18 cellular contexts compared by ENCODE assay signal in the genomic region with DNA sequence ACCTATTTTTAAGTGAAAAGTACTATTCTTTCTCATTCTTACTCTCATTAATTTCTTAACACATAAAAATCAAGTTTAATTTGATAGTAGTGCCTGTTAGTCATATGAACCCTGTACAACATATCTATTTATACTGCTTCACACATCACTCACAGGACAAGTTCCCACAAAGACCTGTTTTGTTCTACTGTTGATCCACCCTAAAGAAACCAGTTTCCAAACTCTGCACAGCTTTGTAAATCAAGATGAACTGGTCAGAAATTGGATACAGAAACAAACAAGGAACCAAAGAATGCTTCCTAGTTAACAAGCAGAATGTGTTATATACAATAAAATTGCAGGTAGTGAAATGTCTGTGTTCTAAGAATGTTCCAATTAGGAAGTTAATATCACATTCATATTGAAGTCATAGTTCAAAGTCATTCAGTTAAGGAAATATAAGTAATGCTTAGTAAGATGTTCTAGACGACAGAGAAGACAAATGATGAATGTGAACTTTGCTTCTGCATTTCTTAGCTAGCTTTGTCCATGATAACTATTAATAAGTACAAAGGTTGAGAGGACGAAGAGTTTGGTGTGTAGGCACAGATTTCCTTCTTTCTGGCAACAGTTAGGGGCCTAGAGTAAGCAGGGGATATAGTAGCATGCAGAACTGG. TPM values are rescaled to one million over a fixed set of nuclear protein-coding genes. Genes with fewer than 3 reads are reported as not detected.
DNase-seq lines count a peak whose midpoint lies in the region; ATAC-seq, FAIRE-seq and TF ChIP-seq lines count a peak whose summit lies in the region.
"Had no signal": no experiment of that assay in that cellular context is flagged by ENCODE, and none has a peak within 500 bp of the region (broad histone marks: within the 10 kb centered on the region; RNA-seq: fewer than 3 reads in every experiment).

No MANE protein-coding gene starts in this region.

- ATAC-seq in HG03432 (IDR thresholded peaks at IDR 0.05; ENCODE audit: unreplicated experiment) = no peak

- H3K36me3 Mint-ChIP-seq in progenitor cell of endocrine pancreas (ENCODE audit: insufficient read depth) = peaks cover 3% of the 10 kb centered on the region

- peaks cover 4 to 70% (median 4%) of the 10 kb centered on the region in 3 donors for H3K4me1 ChIP-seq in esophagus squamous epithelium
- H3K4me1 ChIP-seq: Caco-2, uterus had no signal

- no peak overlapping the region for H3K4me3 Mint-ChIP-seq in progenitor cell of endocrine pancreas (ENCODE audit: low read depth)

- H3K27ac ChIP-seq in RWPE1 = no peak overlapping the region
- H3K27ac ChIP-seq in esophagus squamous epithelium = peak overlapping the region; percentile 35 to 84 (median 75)
- H3K27ac ChIP-seq: uterus had no signal

- H3K27me3 ChIP-seq in esophagus squamous epithelium = no peaks in the 10 kb centered on the region
- H3K27me3 ChIP-seq: uterus had no signal

- H3K4me3 ChIP-seq in esophagus squamous epithelium = no peak overlapping the region
- H3K4me3 ChIP-seq: uterus had no signal

- peaks cover 8% of the 10 kb centered on the region for H3K4me1 Mint-ChIP-seq in progenitor cell of endocrine pancreas (ENCODE audit: low read depth)

- H3K9me3 ChIP-seq in esophagus squamous epithelium = no peaks in the 10 kb centered on the region
- H3K9me3 ChIP-seq: Caco-2, uterus had no signal

- peaks cover 0 to 7% (median 0%) of the 10 kb centered on the region in 3 donors for H3K36me3 ChIP-seq in esophagus squamous epithelium
- H3K36me3 ChIP-seq: uterus had no signal

- H3K27me3 Mint-ChIP-seq in progenitor cell of endocrine pancreas = no peaks in the 10 kb centered on the region

- POLR2A ChIA-PET in RWPE1 (lab: Yijun Ruan, JAX; ENCODE audit: low non-redundant PET) = no interaction called here

- peak; percentile 25 for FAIRE-seq in D721Med (lab: Jason Lieb, UNC)
- FAIRE-seq: endometrium had no signal

- WGBS in esophagus squamous epithelium, 2 donors = 26% methylated on average over 2 of the region's 2 CpGs

- peak overlapping the region; percentile 73 for H3K27ac Mint-ChIP-seq in progenitor cell of endocrine pancreas

- DNase-seq in D721Med (ENCODE audit: insufficient read length, low spot score) (no peak), RWPE1 (ENCODE audit: low spot score) (peak; percentile 76), esophagus squamous epithelium (lab: John Stamatoyannopoulos, UW) (no peak), progenitor cell of endocrine pancreas (ENCODE audit: low spot score, unreplicated experiment) (no peak), NCI-H146 treated with DMSO at 0.1 percent for 48 hours (lab: John Stamatoyannopoulos, UW; ENCODE audit: unreplicated experiment) (no peak), GM20000 (ENCODE audit: low spot score) (no peak), CD1c-positive myeloid dendritic cell (ENCODE audit: extremely low spot score) (no peak)
- DNase-seq: ACHN; activated naive CD4-positive, alpha-beta T cell; Caco-2; GF-D8; NCI-H1694; NCI-H510A treated with DMSO at 0.1 percent for 48 hours; stimulated activated CD4-positive, alpha-beta T cell treated with anti-CD3 and anti-CD28 coated beads, Interleukin-2, amount 100 ng/mL, for 48 hours; SW 1271; uterus had no signal

- H3K9me3 Mint-ChIP-seq in progenitor cell of endocrine pancreas (ENCODE audit: low read depth) = no peaks in the 10 kb centered on the region

- TF ChIP-seq CTCF in D721Med (IDR thresholded peaks at IDR 0.05; ENCODE audit: insufficient read depth, missing control alignments) (no peak), RWPE1 (conservative IDR thresholded peaks at IDR 0.05; ENCODE audit: low read depth) (no peak), esophagus squamous epithelium (IDR thresholded peaks at IDR 0.05) (no peak), progenitor cell of endocrine pancreas (IDR thresholded peaks at IDR 0.05; ENCODE audit: unreplicated experiment) (no peak), GM20000 (IDR thresholded peaks at IDR 0.05; ENCODE audit: extremely low read depth, missing control alignments) (no peak)

- TF ChIP-seq POLR2A in esophagus squamous epithelium (IDR thresholded peaks at IDR 0.05) = no peak

- intact Hi-C loops in esophagus squamous epithelium (cut with DNase I) = no loop called here

- CTCF ChIA-PET in RWPE1 (lab: Yijun Ruan, JAX) = interaction anchor here (0.6 to 0.7 kb wide), 2 partner anchors 9 to 89 kb away, joined by 3 read pairs; no protein-coding TSS in a partner anchor

RNA-seq across cellular contexts. Expression of a gene that starts 33.4 kb away (rescaled TPM):
- 10 to 100 TPM in 3 of 4 donors, 1 to 10 TPM in 1; 9.1 to 12.8 (median 10.4) TPM for total RNA-seq in esophagus squamous epithelium
- 12.3 and 16.1 TPM in 2 replicates for total RNA-seq in progenitor cell of endocrine pancreas

RNA-seq across cellular contexts. Expression of a gene that starts 33.9 kb away (rescaled TPM):
- total RNA-seq in esophagus squamous epithelium = 10 to 100 TPM; 21.2 to 24.7 (median 22.2) TPM
- total RNA-seq in progenitor cell of endocrine pancreas = 38.3 TPM in 2 replicates
